32 cellular contexts compared by ENCODE assay signal in genomic region chr5:88214655-88215054, GRCh38. TPM values are rescaled to one million over a fixed set of nuclear protein-coding genes. Genes with fewer than 3 reads are reported as not detected.
A peak's percentile ranks its signal among the peaks of the same experiment; 100 is the strongest.
DNase-seq lines count a peak whose midpoint lies in the region; ATAC-seq, FAIRE-seq and TF ChIP-seq lines count a peak whose summit lies in the region.
"Had no signal": no experiment of that assay in that cellular context is flagged by ENCODE, and none has a peak within 500 bp of the region (broad histone marks: within the 10 kb centered on the region; RNA-seq: fewer than 3 reads in every experiment).

No MANE protein-coding gene starts in this region.

- no peak for TF ChIP-seq POLR2A in GM12891 (IDR thresholded peaks at IDR 0.05; ENCODE audit: low read depth, low read length)

- peak; percentile 78 for FAIRE-seq in GM12891 (lab: Jason Lieb, UNC)
- FAIRE-seq: A549, GM18507, RCC 7860 had no signal

- DNase-seq in GM12891 (ENCODE audit: insufficient read length, low spot score) (no peak), astrocyte of the hippocampus (ENCODE audit: low read depth, low spot score) (peak; percentile 3)
- DNase-seq: activated CD4-positive, alpha-beta T cell treated with anti-CD3 and anti-CD28 coated beads, Interleukin-2, amount 10 ng/mL, durations not matched to agents 24 days and 14 days; activated naive CD4-positive, alpha-beta T cell; activated naive CD8-positive, alpha-beta T cell treated with anti-CD3 and anti-CD28 coated beads, Interleukin-2, amount 50 U/mL, for 24 hours; activated T-cell treated with anti-CD3 and anti-CD28 coated beads, Interleukin-2, amount 50 U/mL, for 4 hours; CD4-positive, alpha-beta T cell; central memory CD4-positive, alpha-beta T cell; dermis blood vessel endothelial cell; foreskin fibroblast; KBM-7; left lung; NCI-H1092; NCI-H1694; NCI-H446 treated with DMSO at 0.1 percent for 48 hours; NCI-H82; retina; SHP77 treated with DMSO at 0.1 percent for 48 hours; SW 1271; T-helper 9 cell; upper lobe of right lung had no signal

- peak; percentile 55 for ATAC-seq in GM21576 (IDR thresholded peaks at IDR 0.05; ENCODE audit: unreplicated experiment)
- ATAC-seq in HG02870 (IDR thresholded peaks at IDR 0.05; ENCODE audit: unreplicated experiment): peak; percentile 72
- ATAC-seq in HG02970 (IDR thresholded peaks at IDR 0.05; ENCODE audit: low FRiP score, unreplicated experiment): no peak
- no peak for ATAC-seq in GM21360 (IDR thresholded peaks at IDR 0.05; ENCODE audit: unreplicated experiment)
- ATAC-seq in GM18907 (IDR thresholded peaks at IDR 0.05; ENCODE audit: unreplicated experiment): no peak
- no peak for ATAC-seq in GM18502 (IDR thresholded peaks at IDR 0.05; ENCODE audit: poor library complexity, unreplicated experiment)
- ATAC-seq: A549; activated naive CD8-positive, alpha-beta T cell treated with anti-CD3 and anti-CD28 coated beads, Interleukin-2, amount 50 U/mL, for 24 hours; activated T-cell treated with anti-CD3 and anti-CD28 coated beads, Interleukin-2, amount 50 U/mL, for 4 hours; esophagus mucosa; left lung; stimulated activated memory B cell treated with anti-CD40 and anti-IgM and Interleukin-4, amounts not matched to agents 10 μg/mL and 1 μg/mL and 100 μg/mL, for 72 hours; upper lobe of right lung had no signal

TF ChIP-seq in GM12891, 5 proteins besides CTCF, POLR2A, EP300 and RAD21:
- TF ChIP-seq PAX5 (IDR thresholded peaks at IDR 0.05; ENCODE audit: insufficient read depth, low read length, severe bottlenecking) (no peak), TAF1 (IDR thresholded peaks at IDR 0.05; ENCODE audit: low read depth, low read length) (no peak), POU2F2 (IDR thresholded peaks at IDR 0.05; ENCODE audit: low read depth, low read length) (no peak), POLR2AphosphoS5 (IDR thresholded peaks at IDR 0.05; ENCODE audit: low read depth, low read length) (no peak), SPI1 (IDR thresholded peaks at IDR 0.05; ENCODE audit: low read depth, low read length) (no peak)

RNA-seq across cellular contexts. Expression of gene TMEM161B, which starts 54.0 kb away (rescaled TPM):
- polyA plus RNA-seq in GM12891 (2012; ENCODE audit: low read depth, missing spikeins): 9.8 TPM

Comparison
In these comparisons a context has a peak if more than half of its experiments do, and no peak if none do; other contexts are left out.
1. ATAC-seq: peak in GM21576 (single experiment) and HG02870 (single experiment); none in HG02970 (single experiment), GM21360 (single experiment), GM18907 (single experiment) and GM18502 (single experiment).